Comparison of ENCODE assay signal across 23 cellular contexts in genomic region chr4:2074588-2074987, GRCh38. TPM values are rescaled to one million over a fixed set of nuclear protein-coding genes. Genes with fewer than 3 reads are reported as not detected.
DNase-seq lines count a peak whose midpoint lies in the region; FAIRE-seq and TF ChIP-seq lines count a peak whose summit lies in the region.
"Had no signal": no experiment of that assay in that cellular context is flagged by ENCODE, and none has a peak within 500 bp of the region (broad histone marks: within the 10 kb centered on the region; RNA-seq: fewer than 3 reads in every experiment).

No MANE protein-coding gene starts in this region.

- intact Hi-C loops in kidney (cut with DNase I) (no loop called here), sigmoid colon (cut with DNase I) (no loop called here)

- peak; percentile 21 for DNase-seq in GM13977 (ENCODE audit: low spot score)
- DNase-seq in kidney = peak; percentile 46
- peak; percentile 53 for DNase-seq in sigmoid colon
- no peak for DNase-seq in NCI-H748 (lab: John Stamatoyannopoulos, UW; ENCODE audit: unreplicated experiment)
- no peak for DNase-seq in dermis blood vessel endothelial cell
- no peak for DNase-seq in NCI-H1436 (lab: John Stamatoyannopoulos, UW)
- no peak for DNase-seq in smooth muscle cell (lab: John Stamatoyannopoulos, UW; ENCODE audit: unreplicated experiment)
- DNase-seq: EL, GF-D8, HCEC 1CT, Karpas-422, MV-4-11, NCI-H1105 treated with DMSO at 0.1 percent for 48 hours, NCI-H1694, NCI-H2081, NCI-H446, NCI-H526, OCI-M1, SHP77 had no signal

- 86% methylated on average over 11 of the region's 11 CpGs for whole genome bisulfite sequencing in sigmoid colon, 2 donors
- 94% methylated on average over 8 of the region's 11 CpGs for WGBS in smooth muscle cell (ENCODE audit: low lambda C conversion rate)

- TF ChIP-seq CTCF in GM13977 (IDR thresholded peaks at IDR 0.05; ENCODE audit: extremely low read depth, insufficient read depth, missing control alignments) (no peak), kidney (IDR thresholded peaks at IDR 0.05; ENCODE audit: borderline replicate concordance, extremely low read depth, insufficient read depth) (no peak), sigmoid colon (IDR thresholded peaks at IDR 0.05) (no peak), smooth muscle cell (IDR thresholded peaks at IDR 0.05; ENCODE audit: borderline replicate concordance, insufficient read depth, poor library complexity, severe bottlenecking) (no peak)

- H3K27ac ChIP-seq in angular gyrus (ENCODE audit: low read depth, low read length) = peak overlapping the region; percentile 57
- H3K27ac ChIP-seq in kidney (ENCODE audit: low read depth in 2 of 2, low read length in 2 of 2) = no peak overlapping the region
- H3K27ac ChIP-seq in sigmoid colon = no peak overlapping the region
- no peak overlapping the region for H3K27ac ChIP-seq in smooth muscle cell (ENCODE audit: low read depth)
- H3K27ac ChIP-seq: A549, SK-N-MC had no signal

- no peaks in the 10 kb centered on the region for H4K20me1 ChIP-seq in smooth muscle cell (ENCODE audit: low read depth)

- H3K36me3 ChIP-seq in kidney (ENCODE audit: control insufficient read depth in 1 of 2, insufficient read depth in 2 of 2, low read length in 2 of 2) = no peaks in the 10 kb centered on the region
- H3K36me3 ChIP-seq in sigmoid colon = no peaks in the 10 kb centered on the region
- no peaks in the 10 kb centered on the region for H3K36me3 ChIP-seq in smooth muscle cell (ENCODE audit: low read depth)

- H3K4me3 ChIP-seq in kidney (ENCODE audit: low read length in 2 of 2) (no peak overlapping the region), sigmoid colon (no peak overlapping the region), smooth muscle cell (no peak overlapping the region)
- H3K4me3 ChIP-seq: A549, SK-N-MC had no signal

- H3K27me3 ChIP-seq in sigmoid colon = peaks cover under 1 to 9% (median 1%) of the 10 kb centered on the region in 3 donors
- H3K27me3 ChIP-seq in smooth muscle cell (ENCODE audit: low read depth) = no peaks in the 10 kb centered on the region

- TF ChIP-seq EP300 in sigmoid colon (IDR thresholded peaks at IDR 0.05) = no peak

- H3K4me2 ChIP-seq in smooth muscle cell = no peak overlapping the region
- H3K4me2 ChIP-seq: A549 had no signal

- H3K9me3 ChIP-seq in kidney (ENCODE audit: control insufficient read depth in 1 of 2, low read length in 2 of 2) (no peaks in the 10 kb centered on the region), sigmoid colon (no peaks in the 10 kb centered on the region), smooth muscle cell (replicated peaks; ENCODE audit: low read depth) (no peaks in the 10 kb centered on the region)
- H3K9me3 ChIP-seq: A549 had no signal

- H2AFZ ChIP-seq in smooth muscle cell (ENCODE audit: low read depth) = no peak overlapping the region

- H3K9ac ChIP-seq in kidney (ENCODE audit: low read length in 2 of 2) (no peak overlapping the region), smooth muscle cell (ENCODE audit: low read depth) (no peak overlapping the region)

- in situ Hi-C loops in GM13977 (cut with MboI; ENCODE audit: low pct_unique_long_range_greater_than_20kb, low sequenced_read_pairs, unreplicated experiment) = no loop called here

- no peaks in the 10 kb centered on the region for H3F3A ChIP-seq in smooth muscle cell (ENCODE audit: low read depth)

- H3K79me2 ChIP-seq in smooth muscle cell (ENCODE audit: low read depth) = no peaks in the 10 kb centered on the region

- FAIRE-seq in kidney (lab: Jason Lieb, UNC) = no peak
- FAIRE-seq: A549 had no signal

- H3K4me1 ChIP-seq in kidney (ENCODE audit: control insufficient read depth in 1 of 2, insufficient read depth in 1 of 2, low read depth in 1 of 2, low read length in 2 of 2) (peaks cover 0 to 11% of the 10 kb centered on the region in 2 donors), sigmoid colon (no peaks in the 10 kb centered on the region), smooth muscle cell (ENCODE audit: low read depth) (no peaks in the 10 kb centered on the region)
- H3K4me1 ChIP-seq: A549 had no signal

- TF ChIP-seq POLR2A in sigmoid colon (IDR thresholded peaks at IDR 0.05) = no peak

RNA-seq across cellular contexts. Expression of gene NAT8L, which starts 15.5 kb away (rescaled TPM):
- total RNA-seq in kidney (2.7 TPM), sigmoid colon (under 1 TPM in 3 of 4 donors, not detected in 1; 0.27 to 0.36 (median 0.28) TPM), dermis blood vessel endothelial cell (under 0.01 TPM in 2 replicates), smooth muscle cell (not detected in 2 replicates)
- polyA plus RNA-seq in kidney (ENCODE audit: insufficient read depth, low read depth, low replicate concordance) (12.5 TPM), sigmoid colon (1 to 10 TPM in 1 of 3 donors, under 1 TPM in 1, not detected in 1; under 0.01 to 2.4 TPM), smooth muscle cell (not detected in 2 replicates)
- total RNA-seq: RPMI7951 had no signal

Comparison
In these comparisons a context has a peak if more than half of its experiments do, and no peak if none do; other contexts are left out.
1. DNase-seq: peak in GM13977 (single experiment), kidney (single experiment) and sigmoid colon (single experiment); none in NCI-H748 (single experiment), dermis blood vessel endothelial cell (single experiment), NCI-H1436 (single experiment) and smooth muscle cell (single experiment).